ENCODE assay signal across 8 cellular contexts in genomic region chr22:46736705-46737104, GRCh38. TPM values are rescaled to one million over a fixed set of nuclear protein-coding genes. Genes with fewer than 3 reads are reported as not detected.
DNase-seq lines count a peak whose midpoint lies in the region; ATAC-seq and TF ChIP-seq lines count a peak whose summit lies in the region.

No MANE protein-coding gene starts in this region.

- H3K36me3 ChIP-seq in BLaER1, result peaks cover 5% of the 10 kb centered on the region; the same call in 1 of the 2 replicates
- H3K36me3 ChIP-seq in effector memory CD4-positive, alpha-beta T cell (ENCODE audit: control insufficient read depth, insufficient read depth, low read length), result peaks cover 4% of the 10 kb centered on the region
- H3K36me3 ChIP-seq in neural cell (ENCODE audit: insufficient read depth, low read length), result no peaks in the 10 kb centered on the region

- DNase-seq in NCI-H748 treated with DMSO at 0.1 percent for 48 hours (lab: John Stamatoyannopoulos, UW) (peak; percentile 5), occipital lobe (lab: John Stamatoyannopoulos, UW) (no peak), NAMALWA (ENCODE audit: low spot score) (no peak)
- no peak for DNase-seq in effector memory CD4-positive, alpha-beta T cell

- H3K27me3 ChIP-seq in BLaER1 (no peaks in the 10 kb centered on the region), neural cell (ENCODE audit: insufficient read depth, low read depth, low read length) (no peaks in the 10 kb centered on the region)
- no peaks in the 10 kb centered on the region for H3K27me3 ChIP-seq in effector memory CD4-positive, alpha-beta T cell (replicated peaks; ENCODE audit: control insufficient read depth, insufficient read depth, low read length, poor library complexity, severe bottlenecking)

- TF ChIP-seq EP300 in neural cell (conservative IDR thresholded peaks at IDR 0.05; ENCODE audit: poor library complexity, severe bottlenecking), result no peak

- no peak overlapping the region for H2AFZ ChIP-seq in neural cell (ENCODE audit: low read depth, low read length)

- H4K20me1 ChIP-seq in BLaER1 (peaks cover 56% of the 10 kb centered on the region), neural cell (ENCODE audit: insufficient read depth) (no peaks in the 10 kb centered on the region)

- H3K9ac ChIP-seq in BLaER1, result peak overlapping the region; percentile 90
- H3K9ac ChIP-seq in neural cell (ENCODE audit: low read length), result no peak overlapping the region

- peak overlapping the region; percentile 98 for H3K4me2 ChIP-seq in BLaER1
- peak overlapping the region; percentile 34 for H3K4me2 ChIP-seq in neural cell (ENCODE audit: low read length)

- ATAC-seq in GM18502 (IDR thresholded peaks at IDR 0.05; ENCODE audit: poor library complexity, unreplicated experiment), result no peak
- no peak for ATAC-seq in HG03045 (IDR thresholded peaks at IDR 0.05; ENCODE audit: unreplicated experiment)

- H3K9me2 ChIP-seq in neural cell (ENCODE audit: insufficient read depth, low read length), result no peaks in the 10 kb centered on the region

- H3K4me3 ChIP-seq in BLaER1 (peak overlapping the region; percentile 82), neural cell (ENCODE audit: low read length) (peak overlapping the region; percentile 88)
- peak overlapping the region; percentile 93 for H3K4me3 ChIP-seq in effector memory CD4-positive, alpha-beta T cell (ENCODE audit: insufficient read depth, low read depth, low read length, poor library complexity, severe bottlenecking)

- H3F3A ChIP-seq in neural cell (ENCODE audit: insufficient read depth, low read length, poor library complexity, severe bottlenecking), result no peaks in the 10 kb centered on the region

- peaks cover 35% of the 10 kb centered on the region for H3K79me2 ChIP-seq in neural cell (replicated peaks; ENCODE audit: insufficient read depth, low read length)

- TF ChIP-seq CTCF in neural cell (IDR thresholded peaks at IDR 0.05; ENCODE audit: poor library complexity, severe bottlenecking), result no peak

- H3K27ac ChIP-seq in BLaER1 (peak overlapping the region; percentile 95), neural cell (ENCODE audit: low read length) (no peak overlapping the region)
- peak overlapping the region; percentile 89 for H3K27ac ChIP-seq in effector memory CD4-positive, alpha-beta T cell (ENCODE audit: insufficient read depth, low read length, poor library complexity, severe bottlenecking)

- H3K4me1 ChIP-seq in BLaER1, result peaks cover 81% of the 10 kb centered on the region
- peaks cover 56% of the 10 kb centered on the region for H3K4me1 ChIP-seq in effector memory CD4-positive, alpha-beta T cell (ENCODE audit: control insufficient read depth, insufficient read depth, low read length, poor library complexity, severe bottlenecking)

- TF ChIP-seq RAD21 in neural cell (conservative IDR thresholded peaks at IDR 0.05), result no peak

- H3K9me3 ChIP-seq in BLaER1, result no peaks in the 10 kb centered on the region
- H3K9me3 ChIP-seq in effector memory CD4-positive, alpha-beta T cell (ENCODE audit: control insufficient read depth, low read length), result no peaks in the 10 kb centered on the region
- H3K9me3 ChIP-seq in neural cell (ENCODE audit: low read length), result no peaks in the 10 kb centered on the region

TF ChIP-seq in neural cell, 6 proteins besides CTCF, POLR2A, EP300 and RAD21:
- TF ChIP-seq SMC3 (conservative IDR thresholded peaks at IDR 0.05; ENCODE audit: poor library complexity) (no peak), EZH2 (IDR thresholded peaks at IDR 0.05; ENCODE audit: borderline replicate concordance, insufficient read depth, low read length, poor library complexity, severe bottlenecking) (no peak), TAF1 (IDR thresholded peaks at IDR 0.05; ENCODE audit: low read depth) (no peak), REST (IDR thresholded peaks at IDR 0.05; ENCODE audit: borderline replicate concordance) (no peak), POLR2AphosphoS5 (IDR thresholded peaks at IDR 0.05) (no peak), MXI1 (conservative IDR thresholded peaks at IDR 0.05; ENCODE audit: poor library complexity, severe bottlenecking) (no peak)

RNA-seq across cellular contexts. Expression of gene CERK, which starts 1.3 kb away (rescaled TPM):
- polyA plus RNA-seq in neural cell, result 57.4 and 66.2 TPM in 2 replicates
- polyA minus RNA-seq in neural cell, result 88.8 and 96.7 TPM in 2 replicates
- 42.0 TPM for total RNA-seq in occipital lobe

RNA-seq across cellular contexts. Expression of gene TBC1D22A, which starts 25.7 kb away (rescaled TPM):
- 9.3 and 10.4 TPM in 2 replicates for polyA plus RNA-seq in neural cell
- polyA minus RNA-seq in neural cell, result 8.2 and 10.5 TPM in 2 replicates
- total RNA-seq in occipital lobe, result 4.5 TPM
